Comparison of ENCODE assay signal across 8 cellular contexts in the genomic region with DNA sequence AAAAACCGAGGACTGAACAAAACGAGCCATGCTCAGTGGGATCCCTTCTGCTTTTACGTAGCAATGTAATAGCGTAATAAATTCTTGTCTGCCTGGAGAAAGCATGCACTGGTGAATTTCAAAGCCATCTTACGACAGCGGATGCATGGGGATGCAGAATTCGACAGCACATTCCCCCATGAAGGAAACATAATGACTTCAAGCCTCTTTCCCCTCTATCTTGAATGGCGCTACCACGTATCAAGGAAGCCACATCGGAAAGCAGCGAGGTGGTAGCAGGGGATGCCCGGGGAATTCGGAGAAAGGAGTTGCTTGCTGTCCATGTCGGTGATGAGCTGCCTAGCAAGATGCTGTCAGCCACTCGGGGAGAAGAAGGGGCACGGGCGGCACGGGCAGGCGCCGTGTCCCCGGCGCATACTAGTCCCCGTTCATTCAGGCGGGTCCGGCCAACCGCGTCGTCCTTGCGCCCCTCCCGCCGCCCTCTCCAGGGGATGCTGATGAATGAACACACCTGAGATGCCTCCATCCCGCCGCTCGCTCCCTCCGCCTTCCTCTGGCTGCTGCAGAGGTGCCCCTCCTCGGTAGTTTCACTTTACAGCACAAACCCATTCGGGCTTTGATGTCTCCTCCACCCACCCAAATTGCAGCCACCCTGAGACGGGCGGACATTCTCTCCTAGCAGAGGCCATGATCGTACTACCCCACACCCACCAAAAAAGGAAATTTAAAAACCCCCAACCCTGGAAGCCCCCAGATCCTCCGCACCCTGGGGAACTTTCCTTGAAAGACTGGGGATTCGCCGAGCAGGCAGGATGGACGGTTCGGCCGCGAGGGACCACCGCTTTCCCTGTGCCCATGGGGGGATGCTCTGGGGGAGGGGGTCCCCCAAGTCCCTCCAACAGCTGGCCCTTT. TPM values are rescaled to one million over a fixed set of nuclear protein-coding genes. Genes with fewer than 3 reads are reported as not detected.
DNase-seq lines count a peak whose midpoint lies in the region; ATAC-seq and TF ChIP-seq lines count a peak whose summit lies in the region.

No MANE protein-coding gene starts in this region.

- DNase-seq in NCI-H82 (lab: John Stamatoyannopoulos, UW): peak; percentile 48
- no peak for DNase-seq in NCI-H82 treated with DMSO at 0.1 percent for 48 hours (lab: John Stamatoyannopoulos, UW; ENCODE audit: unreplicated experiment)
- peak; percentile 24 for DNase-seq in NCI-H526 treated with DMSO at 0.1 percent for 48 hours (lab: John Stamatoyannopoulos, UW)
- DNase-seq in activated T-helper 1 cell treated with anti-CD3 and anti-CD28 coated beads, Interleukin-2, amount 50 U/mL, for 16 hours (ENCODE audit: low read depth in 1 of 2, low spot score in 1 of 2): peak; percentile 5 to 26
- peak; percentile 20 for DNase-seq in fibroblast of peridontal ligament (ENCODE audit: extremely low read depth)
- DNase-seq in neural progenitor cell (ENCODE audit: low spot score): peak; percentile 50

- H3K27ac ChIP-seq in neural progenitor cell (no peak overlapping the region), temporal lobe (ENCODE audit: low read depth, low read length) (peak overlapping the region; percentile 74)

- H3K27me3 Mint-ChIP-seq in neural progenitor cell (ENCODE audit: insufficient read depth, low read depth): peaks cover 38% of the 10 kb centered on the region

- peaks cover 2% of the 10 kb centered on the region for H3K79me2 ChIP-seq in neural progenitor cell (ENCODE audit: low read depth)

- no peaks in the 10 kb centered on the region for H3K36me3 ChIP-seq in neural progenitor cell

- H3K4me2 ChIP-seq in neural progenitor cell: peak overlapping the region; percentile 96

- no peak for TF ChIP-seq CTCF in neural progenitor cell (IDR thresholded peaks at IDR 0.05)

- H4K20me1 ChIP-seq in neural progenitor cell (ENCODE audit: low read depth): peaks cover 20% of the 10 kb centered on the region

- H3K9me3 ChIP-seq in neural progenitor cell (ENCODE audit: low read depth): no peaks in the 10 kb centered on the region

- peaks cover 31% of the 10 kb centered on the region for H3K4me1 Mint-ChIP-seq in neural progenitor cell

- no peaks in the 10 kb centered on the region for H3K9me3 Mint-ChIP-seq in neural progenitor cell

- H3K27ac Mint-ChIP-seq in neural progenitor cell: peak overlapping the region; percentile 13

- peak overlapping the region; percentile 98 for H3K4me3 Mint-ChIP-seq in neural progenitor cell

- H3K9ac ChIP-seq in neural progenitor cell: no peak overlapping the region

- H3F3A ChIP-seq in neural progenitor cell (ENCODE audit: low read depth): peaks cover 34% of the 10 kb centered on the region

- H3K4me3 ChIP-seq in neural progenitor cell: peak overlapping the region; percentile 79

- peak overlapping the region; percentile 83 for H2AFZ ChIP-seq in neural progenitor cell (replicated peaks)

- ATAC-seq in HG02938 (IDR thresholded peaks at IDR 0.05; ENCODE audit: unreplicated experiment): no peak

- peaks cover 20% of the 10 kb centered on the region for H3K4me1 ChIP-seq in neural progenitor cell

- H3K36me3 Mint-ChIP-seq in neural progenitor cell: no peaks in the 10 kb centered on the region

- peaks cover 15% of the 10 kb centered on the region for H3K27me3 ChIP-seq in neural progenitor cell

RNA-seq across cellular contexts. Expression of a gene that starts 0.6 kb away (rescaled TPM):
- total RNA-seq in neural progenitor cell (ENCODE audit: low replicate concordance): 10.1 and 16.1 TPM in 2 replicates
- 101 TPM for total RNA-seq in temporal lobe
